In genomic region chr1:25537148-25537831, GRCh38 we compare ENCODE assay signal across 13 cellular contexts.
"Had no signal": no experiment of that assay in that cellular context is flagged by ENCODE, and none has a peak within 500 bp of the region (broad histone marks: within the 10 kb centered on the region; RNA-seq: fewer than 3 reads in every experiment).

No MANE protein-coding gene starts in this region.

- H3K36me3 Mint-ChIP-seq: activated naive CD4-positive, alpha-beta T cell treated with anti-CD3 and anti-CD28 coated beads, Interleukin-2, amount 50 U/mL, for 72 hours; naive B cell; stimulated activated memory B cell treated with anti-CD40 and anti-IgM and Interleukin-4, amounts not matched to agents 10 μg/mL and 1 μg/mL and 100 μg/mL, for 72 hours had no signal

- H3K4me3 Mint-ChIP-seq: naive B cell; stimulated activated memory B cell treated with anti-CD40 and anti-IgM and Interleukin-4, amounts not matched to agents 10 μg/mL and 1 μg/mL and 100 μg/mL, for 72 hours had no signal

- ATAC-seq: activated naive CD4-positive, alpha-beta T cell treated with anti-CD3 and anti-CD28 coated beads, Interleukin-2, amount 50 U/mL, for 72 hours; gastroesophageal sphincter; left lung; pancreas; stimulated activated memory B cell treated with anti-CD40 and anti-IgM and Interleukin-4, amounts not matched to agents 10 μg/mL and 1 μg/mL and 100 μg/mL, for 72 hours had no signal

- H3K27ac Mint-ChIP-seq: activated naive CD4-positive, alpha-beta T cell treated with anti-CD3 and anti-CD28 coated beads, Interleukin-2, amount 50 U/mL, for 72 hours; stimulated activated memory B cell treated with anti-CD40 and anti-IgM and Interleukin-4, amounts not matched to agents 10 μg/mL and 1 μg/mL and 100 μg/mL, for 72 hours had no signal

- H3K27me3 Mint-ChIP-seq: stimulated activated memory B cell treated with anti-CD40 and anti-IgM and Interleukin-4, amounts not matched to agents 10 μg/mL and 1 μg/mL and 100 μg/mL, for 72 hours had no signal

- H3K4me1 Mint-ChIP-seq: stimulated activated memory B cell treated with anti-CD40 and anti-IgM and Interleukin-4, amounts not matched to agents 10 μg/mL and 1 μg/mL and 100 μg/mL, for 72 hours had no signal

- H3K9me3 Mint-ChIP-seq: activated naive CD4-positive, alpha-beta T cell treated with anti-CD3 and anti-CD28 coated beads, Interleukin-2, amount 50 U/mL, for 72 hours; naive B cell; stimulated activated memory B cell treated with anti-CD40 and anti-IgM and Interleukin-4, amounts not matched to agents 10 μg/mL and 1 μg/mL and 100 μg/mL, for 72 hours had no signal

- DNase-seq: activated CD4-positive, alpha-beta T cell treated with anti-CD3 and anti-CD28 coated beads, Interleukin-2, amount 50 U/mL, for 4 hours; activated CD4-positive, CD25-positive, alpha-beta regulatory T cell treated with anti-CD3 and anti-CD28 coated beads, Interleukin-2, amount 50 U/mL, for 72 hours; activated gamma-delta T cell; amniotic stem cell; left lung; naive B cell; pancreas; sigmoid colon; stimulated activated CD4-positive, alpha-beta T cell treated with anti-CD3 and anti-CD28 coated beads, Interleukin-2, amount 100 ng/mL, for 24 hours; uterus had no signal
